8 cellular contexts compared by ENCODE assay signal in the genomic region with DNA sequence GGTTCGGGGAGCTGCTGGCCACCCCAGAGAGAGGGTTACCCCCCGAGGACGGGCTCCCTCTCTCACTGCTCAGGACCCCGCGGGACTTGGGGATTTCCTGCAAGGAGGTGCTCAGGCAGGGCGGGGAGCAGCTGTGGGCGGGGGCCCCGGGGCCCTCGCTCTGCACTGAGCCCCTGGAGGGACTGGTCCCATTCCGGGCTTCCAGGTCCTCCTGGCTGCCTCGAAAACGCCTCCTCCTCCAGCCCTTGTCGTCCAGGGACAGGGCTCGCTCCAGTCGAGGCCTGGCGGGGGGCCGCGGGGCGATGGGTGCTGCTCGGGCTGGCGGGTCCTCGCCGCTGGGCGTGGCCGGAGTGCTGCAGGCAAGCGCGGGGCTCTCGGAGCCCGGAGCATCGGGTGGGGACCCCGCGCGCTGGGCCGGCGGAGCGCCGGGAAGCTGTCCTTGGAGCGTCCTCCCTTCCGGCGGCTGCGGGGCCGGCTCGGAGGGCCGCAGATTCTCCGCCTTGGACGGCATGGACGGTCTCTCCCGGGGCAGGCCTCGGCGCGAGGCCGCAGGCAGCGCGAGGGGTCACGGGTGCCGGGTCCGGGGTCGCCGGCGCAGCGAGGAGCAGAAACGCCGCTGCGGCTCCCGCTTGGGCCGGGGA. TPM values are rescaled to one million over a fixed set of nuclear protein-coding genes. Genes with fewer than 3 reads are reported as not detected.
DNase-seq lines count a peak whose midpoint lies in the region; ATAC-seq lines count a peak whose summit lies in the region.

No MANE protein-coding gene starts in this region.

- CTCF ChIA-PET in activated CD4-positive, alpha-beta memory T cell treated with anti-CD3 and anti-CD28 coated beads, Interleukin-2, amount 10 ng/mL, durations not matched to agents 7 days and 5 days (lab: Charles Lee), result interaction anchor here (0.8 to 2.9 kb wide), 3 partner anchors 13 to 76 kb away, joined by 3 to 8 read pairs (median 4); a partner anchor contains a TSS

- peak overlapping the region; percentile 61 for H3K9ac ChIP-seq in endocrine pancreas (ENCODE audit: control insufficient read depth, insufficient read depth, low read length)

- peak overlapping the region; percentile 87 for H3K4me3 Mint-ChIP-seq in activated CD4-positive, alpha-beta memory T cell treated with anti-CD3 and anti-CD28 coated beads, Interleukin-2, amount 10 ng/mL, durations not matched to agents 7 days and 5 days

- DNase-seq in Daoy (ENCODE audit: low read depth), result peak; percentile 52
- no peak for DNase-seq in Jurkat, Clone E6-1 (ENCODE audit: low read depth, low spot score)
- DNase-seq in activated CD4-positive, alpha-beta memory T cell treated with anti-CD3 and anti-CD28 coated beads, Interleukin-2, amount 10 ng/mL, durations not matched to agents 7 days and 5 days, result peak; percentile 66
- peak; percentile 23 for DNase-seq in myocyte (ENCODE audit: low read depth)
- DNase-seq in stimulated activated naive CD4-positive, alpha-beta T cell treated with Interleukin-2 at 50 U/mL for 16 hours (lab: John Stamatoyannopoulos, UW), result peak; percentile 56
- DNase-seq in NCI-H2107 treated with DMSO at 0.1 percent for 48 hours (lab: John Stamatoyannopoulos, UW; ENCODE audit: unreplicated experiment), result no peak

- peak; percentile 29 for ATAC-seq in GM21526 (IDR thresholded peaks at IDR 0.05; ENCODE audit: low FRiP score, unreplicated experiment)

- POLR2A ChIA-PET in activated CD4-positive, alpha-beta memory T cell treated with anti-CD3 and anti-CD28 coated beads, Interleukin-2, amount 10 ng/mL, durations not matched to agents 7 days and 5 days (lab: Charles Lee), result interaction anchor here (0.7 to 2.7 kb wide), 7 partner anchors 15 to 289 kb away, joined by 3 to 16 read pairs (median 6); a partner anchor contains a TSS

- peak overlapping the region; percentile 58 for H3K4me3 ChIP-seq in Jurkat, Clone E6-1 (ENCODE audit: low read length)
- no peak overlapping the region for H3K4me3 ChIP-seq in endocrine pancreas (ENCODE audit: control insufficient read depth, insufficient read depth, low read length)

- H3K9me3 ChIP-seq in endocrine pancreas (ENCODE audit: control insufficient read depth, low read length), result no peaks in the 10 kb centered on the region

- H3K36me3 ChIP-seq in endocrine pancreas (ENCODE audit: control insufficient read depth, insufficient read depth, low read length), result no peaks in the 10 kb centered on the region

- no peaks in the 10 kb centered on the region for H3K9me3 Mint-ChIP-seq in activated CD4-positive, alpha-beta memory T cell treated with anti-CD3 and anti-CD28 coated beads, Interleukin-2, amount 10 ng/mL, durations not matched to agents 7 days and 5 days

- no peaks in the 10 kb centered on the region for H3K4me1 ChIP-seq in endocrine pancreas (ENCODE audit: control insufficient read depth, insufficient read depth, low read length)

- H3K27me3 Mint-ChIP-seq in activated CD4-positive, alpha-beta memory T cell treated with anti-CD3 and anti-CD28 coated beads, Interleukin-2, amount 10 ng/mL, durations not matched to agents 7 days and 5 days, result no peaks in the 10 kb centered on the region

- no peak overlapping the region for H3K27ac Mint-ChIP-seq in activated CD4-positive, alpha-beta memory T cell treated with anti-CD3 and anti-CD28 coated beads, Interleukin-2, amount 10 ng/mL, durations not matched to agents 7 days and 5 days

- H3K36me3 Mint-ChIP-seq in activated CD4-positive, alpha-beta memory T cell treated with anti-CD3 and anti-CD28 coated beads, Interleukin-2, amount 10 ng/mL, durations not matched to agents 7 days and 5 days (ENCODE audit: low read depth), result peaks cover 36% of the 10 kb centered on the region

- H3K4me1 Mint-ChIP-seq in activated CD4-positive, alpha-beta memory T cell treated with anti-CD3 and anti-CD28 coated beads, Interleukin-2, amount 10 ng/mL, durations not matched to agents 7 days and 5 days, result peaks cover 28% of the 10 kb centered on the region

- H3K27me3 ChIP-seq in endocrine pancreas (ENCODE audit: control insufficient read depth, insufficient read depth, low read length), result no peaks in the 10 kb centered on the region

RNA-seq across cellular contexts. Expression of a gene that starts 0.6 kb away (rescaled TPM):
- 6.6 TPM in 2 replicates for total RNA-seq in Daoy (2014; rRNA removed; shearing (Covaris generic))
- 18.1 TPM for polyA plus RNA-seq in Jurkat, Clone E6-1 (2012; ENCODE audit: insufficient read depth, insufficient read length)
- 10 to 100 TPM; 19.5 to 21.6 TPM for total RNA-seq in activated CD4-positive, alpha-beta memory T cell treated with anti-CD3 and anti-CD28 coated beads, Interleukin-2, amount 10 ng/mL, durations not matched to agents 7 days and 5 days
- total RNA-seq in myocyte, result 8.3 and 12.4 TPM in 2 replicates
- polyA plus RNA-seq in myocyte (2012), result 8.9 TPM

RNA-seq across cellular contexts. Expression of a gene that starts 28.6 kb away (rescaled TPM):
- total RNA-seq in Daoy (2014; rRNA removed; shearing (Covaris generic)), result 85.3 and 129 TPM in 2 replicates
- 95.9 TPM for polyA plus RNA-seq in Jurkat, Clone E6-1 (2012; ENCODE audit: insufficient read depth, insufficient read length)
- total RNA-seq in activated CD4-positive, alpha-beta memory T cell treated with anti-CD3 and anti-CD28 coated beads, Interleukin-2, amount 10 ng/mL, durations not matched to agents 7 days and 5 days, result 10 to 100 TPM; 56.6 to 62.2 TPM
- 49.9 and 60.5 TPM in 2 replicates for total RNA-seq in myocyte
- polyA plus RNA-seq in myocyte (2012), result 61.9 TPM

RNA-seq across cellular contexts. Expression of a gene that starts 28.6 kb away (rescaled TPM):
- 85.3 and 88.0 TPM in 2 replicates for total RNA-seq in Daoy (2014; rRNA removed; shearing (Covaris generic))
- polyA plus RNA-seq in Jurkat, Clone E6-1 (2012; ENCODE audit: insufficient read depth, insufficient read length), result 112 TPM
- total RNA-seq in activated CD4-positive, alpha-beta memory T cell treated with anti-CD3 and anti-CD28 coated beads, Interleukin-2, amount 10 ng/mL, durations not matched to agents 7 days and 5 days, result 10 to 100 TPM; 49.2 to 54.9 TPM
- 46.6 and 48.2 TPM in 2 replicates for total RNA-seq in myocyte
- 50.1 TPM for polyA plus RNA-seq in myocyte (2012)

RNA-seq across cellular contexts. Expression of a gene that starts 39.1 kb away (rescaled TPM):
- 15.5 and 19.9 TPM in 2 replicates for total RNA-seq in Daoy (2014; rRNA removed; shearing (Covaris generic))
- polyA plus RNA-seq in Jurkat, Clone E6-1 (2012; ENCODE audit: insufficient read depth, insufficient read length), result 11.2 TPM
- total RNA-seq in activated CD4-positive, alpha-beta memory T cell treated with anti-CD3 and anti-CD28 coated beads, Interleukin-2, amount 10 ng/mL, durations not matched to agents 7 days and 5 days, result 1 to 10 TPM; 8.8 TPM
- 7.6 and 9.2 TPM in 2 replicates for total RNA-seq in myocyte
- polyA plus RNA-seq in myocyte (2012), result 6.5 TPM

RNA-seq across cellular contexts. Expression of a gene that starts 43.8 kb away (rescaled TPM):
- total RNA-seq in Daoy (2014; rRNA removed; shearing (Covaris generic)), result 22.1 and 25.4 TPM in 2 replicates
- polyA plus RNA-seq in Jurkat, Clone E6-1 (2012; ENCODE audit: insufficient read depth, insufficient read length), result 40.8 TPM
- 10 to 100 TPM; 56.1 to 61.0 TPM for total RNA-seq in activated CD4-positive, alpha-beta memory T cell treated with anti-CD3 and anti-CD28 coated beads, Interleukin-2, amount 10 ng/mL, durations not matched to agents 7 days and 5 days
- total RNA-seq in myocyte, result 25.3 and 26.9 TPM in 2 replicates
- 45.1 TPM for polyA plus RNA-seq in myocyte (2012)

Comparison
In these comparisons a context has a peak if more than half of its experiments do, and no peak if none do; other contexts are left out.
1. DNase-seq: peak in Daoy (single experiment), activated CD4-positive, alpha-beta memory T cell treated with anti-CD3 and anti-CD28 coated beads, Interleukin-2, amount 10 ng/mL, durations not matched to agents 7 days and 5 days (single experiment), myocyte (single experiment) and stimulated activated naive CD4-positive, alpha-beta T cell treated with Interleukin-2 at 50 U/mL for 16 hours (single experiment); none in Jurkat, Clone E6-1 (single experiment) and NCI-H2107 treated with DMSO at 0.1 percent for 48 hours (single experiment).